In genomic region chr4:7159923-7160322, GRCh38 we compare ENCODE assay signal across 19 cellular contexts. TPM values are rescaled to one million over a fixed set of nuclear protein-coding genes. Genes with fewer than 3 reads are reported as not detected.
A peak's percentile ranks its signal among the peaks of the same experiment; 100 is the strongest.
DNase-seq lines count a peak whose midpoint lies in the region; ATAC-seq and TF ChIP-seq lines count a peak whose summit lies in the region.
"Had no signal": no experiment of that assay in that cellular context is flagged by ENCODE, and none has a peak within 500 bp of the region (broad histone marks: within the 10 kb centered on the region; RNA-seq: fewer than 3 reads in every experiment).

No MANE protein-coding gene starts in this region.

- no peak for TF ChIP-seq CTCF in osteoblast (IDR thresholded peaks at IDR 0.05; ENCODE audit: extremely low read depth, low read depth, low read length)

- H3K4me3 ChIP-seq in osteoblast (ENCODE audit: insufficient read depth, low read length), result no peak overlapping the region
- no peak overlapping the region for H3K4me3 ChIP-seq in SJCRH30
- H3K4me3 ChIP-seq: BLaER1 had no signal

- H3K79me2 ChIP-seq in osteoblast (ENCODE audit: insufficient read depth, low read length), result no peaks in the 10 kb centered on the region

- H3K4me1 ChIP-seq in osteoblast (ENCODE audit: insufficient read depth, low read length) (peaks cover 10% of the 10 kb centered on the region), SJCRH30 (peaks cover 42% of the 10 kb centered on the region)

- POLR2A ChIA-PET in HEK293T (lab: Yijun Ruan, JAX), result no interaction called here

- CTCF ChIA-PET in HEK293T (lab: Yijun Ruan, JAX), result no interaction called here

- no peaks in the 10 kb centered on the region for H3K36me3 ChIP-seq in osteoblast (ENCODE audit: insufficient read depth, low read length)
- H3K36me3 ChIP-seq in SJCRH30, result no peaks in the 10 kb centered on the region
- H3K36me3 ChIP-seq: BLaER1 had no signal

- peak; percentile 6 for DNase-seq in activated effector memory CD4-positive, alpha-beta T cell treated with anti-CD3 and anti-CD28 coated beads, Interleukin-2, amount 50 U/mL, for 16 hours
- DNase-seq in activated effector memory CD4-positive, alpha-beta T cell treated with Interleukin-2 at 50 U/mL for 16 hours, result no peak
- peak; percentile 3 for DNase-seq in kidney glomerular epithelial cell (lab: John Stamatoyannopoulos, UW)
- peak; percentile 53 for DNase-seq in osteoblast (ENCODE audit: insufficient read length, low spot score, missing footprints)
- DNase-seq in HEK293T (ENCODE audit: extremely low spot score), result no peak
- DNase-seq in GM19238 (ENCODE audit: insufficient read length, low spot score), result no peak
- no peak for DNase-seq in SJCRH30
- DNase-seq: CD8-positive, alpha-beta memory T cell; DMS 273 treated with DMSO at 0.1 percent for 48 hours; HCEC 1CT; NCI-H1417; NCI-H1930; NCI-H2171 treated with DMSO at 0.1 percent for 48 hours; NCI-H82; SIG-M5 had no signal

- H4K20me1 ChIP-seq in osteoblast (ENCODE audit: insufficient read depth, low read length), result no peaks in the 10 kb centered on the region
- H4K20me1 ChIP-seq: BLaER1 had no signal

- no peak overlapping the region for H3K4me2 ChIP-seq in osteoblast (ENCODE audit: insufficient read depth, low read length)
- H3K4me2 ChIP-seq: BLaER1 had no signal

- no peak for ATAC-seq in GM19467 (IDR thresholded peaks at IDR 0.05; ENCODE audit: unreplicated experiment)

- H3K9me3 ChIP-seq in osteoblast (ENCODE audit: low read depth, low read length) (no peaks in the 10 kb centered on the region), SJCRH30 (replicated peaks) (no peaks in the 10 kb centered on the region)
- H3K9me3 ChIP-seq: BLaER1 had no signal

- H2AFZ ChIP-seq in osteoblast (ENCODE audit: low read length), result no peak overlapping the region

- H3K27ac ChIP-seq in osteoblast (ENCODE audit: low read depth, low read length) (no peak overlapping the region), SJCRH30 (no peak overlapping the region)
- H3K27ac ChIP-seq: 22Rv1, BLaER1 had no signal

- H3K27me3 ChIP-seq in osteoblast (ENCODE audit: insufficient read depth, low read length) (peaks cover 13% of the 10 kb centered on the region), SJCRH30 (no peaks in the 10 kb centered on the region)
- H3K27me3 ChIP-seq: BLaER1 had no signal

TF ChIP-seq in HEK293T, 16 proteins besides CTCF, POLR2A, EP300 and RAD21:
- TF ChIP-seq ZNF384 (IDR thresholded peaks at IDR 0.05) (no peak), HDGF (IDR thresholded peaks at IDR 0.05; ENCODE audit: borderline replicate concordance) (no peak), BHLHE40 (IDR thresholded peaks at IDR 0.05; ENCODE audit: borderline replicate concordance) (no peak), FOXM1 (IDR thresholded peaks at IDR 0.05; ENCODE audit: borderline replicate concordance) (no peak), TARDBP (IDR thresholded peaks at IDR 0.05) (no peak), PKNOX1 (IDR thresholded peaks at IDR 0.05) (no peak), CTBP1 (IDR thresholded peaks at IDR 0.05; ENCODE audit: borderline replicate concordance) (no peak), L3MBTL2 (conservative IDR thresholded peaks at IDR 0.05) (no peak), SUZ12 (IDR thresholded peaks at IDR 0.05) (no peak), SP1 (IDR thresholded peaks at IDR 0.05) (no peak), ARNT (IDR thresholded peaks at IDR 0.05) (no peak), FOXK2 (IDR thresholded peaks at IDR 0.05) (no peak)
TF ChIP-seq in HEK293T: peak in this region for 0.

RNA-seq across cellular contexts. Expression of gene SORCS2, which starts 32.4 kb away (rescaled TPM):
- total RNA-seq in osteoblast, result 9.0 and 11.5 TPM in 2 replicates
- total RNA-seq in SJCRH30 (2014; rRNA removed; shearing (Covaris generic)), result 1.1 and 1.4 TPM in 2 replicates
- total RNA-seq: CD8-positive, alpha-beta memory T cell; NCI-H460 had no signal

Comparison
In these comparisons a context has a peak if more than half of its experiments do, and no peak if none do; other contexts are left out.
1. DNase-seq: peak in activated effector memory CD4-positive, alpha-beta T cell treated with anti-CD3 and anti-CD28 coated beads, Interleukin-2, amount 50 U/mL, for 16 hours (single experiment), kidney glomerular epithelial cell (single experiment) and osteoblast (single experiment); none in activated effector memory CD4-positive, alpha-beta T cell treated with Interleukin-2 at 50 U/mL for 16 hours (single experiment), HEK293T (single experiment), GM19238 (single experiment) and SJCRH30 (0 of 2).